In the genomic region with DNA sequence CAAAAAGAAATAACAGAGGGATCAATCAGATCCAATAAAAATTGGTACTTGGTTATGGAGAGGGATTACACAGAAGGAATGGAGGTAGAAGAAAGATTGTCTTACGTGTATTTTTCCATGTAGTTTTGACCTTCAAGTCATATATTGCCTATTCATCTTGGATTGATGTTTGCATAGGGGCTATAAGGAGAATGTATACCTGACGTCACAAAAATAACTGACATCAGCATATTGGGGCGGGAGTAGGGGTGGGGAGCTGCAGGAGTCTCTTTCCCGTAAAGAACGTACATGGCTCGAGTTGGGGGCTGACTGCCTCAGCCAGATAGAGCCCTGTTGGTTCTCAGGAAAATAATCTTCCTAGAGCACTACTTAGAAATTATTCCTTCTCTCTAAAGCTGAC, we compare ENCODE assay signal across 15 cellular contexts.
"Had no signal": no experiment of that assay in that cellular context is flagged by ENCODE, and none has a peak within 500 bp of the region (broad histone marks: within the 10 kb centered on the region; RNA-seq: fewer than 3 reads in every experiment).

No MANE protein-coding gene starts in this region.

- H3K27ac Mint-ChIP-seq: activated CD4-positive, alpha-beta memory T cell treated with anti-CD3 and anti-CD28 coated beads, Interleukin-2, amount 10 ng/mL, durations not matched to agents 7 days and 5 days; type B pancreatic cell had no signal

- H3K4me3 Mint-ChIP-seq: activated CD4-positive, alpha-beta memory T cell treated with anti-CD3 and anti-CD28 coated beads, Interleukin-2, amount 10 ng/mL, durations not matched to agents 7 days and 5 days; type B pancreatic cell had no signal

- FAIRE-seq: islet of Langerhans, pancreas had no signal

- H3K27me3 ChIP-seq: ascending aorta, breast epithelium, pancreas, suprapubic skin had no signal

- H3K27ac ChIP-seq: ascending aorta, gastroesophageal sphincter, suprapubic skin had no signal

- H3K36me3 ChIP-seq: ascending aorta, breast epithelium, gastroesophageal sphincter, pancreas, suprapubic skin had no signal

- H3K9me3 Mint-ChIP-seq: activated CD4-positive, alpha-beta memory T cell treated with anti-CD3 and anti-CD28 coated beads, Interleukin-2, amount 10 ng/mL, durations not matched to agents 7 days and 5 days; type B pancreatic cell had no signal

- DNase-seq: activated CD4-positive, alpha-beta memory T cell treated with anti-CD3 and anti-CD28 coated beads, Interleukin-2, amount 10 ng/mL, durations not matched to agents 7 days and 5 days; activated CD4-positive, CD25-positive, alpha-beta regulatory T cell treated with anti-CD3 and anti-CD28 coated beads, Interleukin-2, amount 50 U/mL, for 72 hours; dermis blood vessel endothelial cell; erythroblast; midbrain; pancreas; stimulated activated CD4-positive, alpha-beta T cell treated with anti-CD3 and anti-CD28 coated beads, Interleukin-4, amount 100 ng/mL, for 1 hour; stimulated activated naive CD4-positive, alpha-beta T cell; T-helper 9 cell had no signal

- H3K9me3 ChIP-seq: ascending aorta, breast epithelium, gastroesophageal sphincter, pancreas, suprapubic skin had no signal

- H3K36me3 Mint-ChIP-seq: type B pancreatic cell had no signal

- H3K27me3 Mint-ChIP-seq: activated CD4-positive, alpha-beta memory T cell treated with anti-CD3 and anti-CD28 coated beads, Interleukin-2, amount 10 ng/mL, durations not matched to agents 7 days and 5 days; type B pancreatic cell had no signal

- H3K4me3 ChIP-seq: ascending aorta, breast epithelium, gastroesophageal sphincter, pancreas, suprapubic skin had no signal

- H3K4me1 ChIP-seq: ascending aorta, breast epithelium, gastroesophageal sphincter had no signal
